In the genomic region with DNA sequence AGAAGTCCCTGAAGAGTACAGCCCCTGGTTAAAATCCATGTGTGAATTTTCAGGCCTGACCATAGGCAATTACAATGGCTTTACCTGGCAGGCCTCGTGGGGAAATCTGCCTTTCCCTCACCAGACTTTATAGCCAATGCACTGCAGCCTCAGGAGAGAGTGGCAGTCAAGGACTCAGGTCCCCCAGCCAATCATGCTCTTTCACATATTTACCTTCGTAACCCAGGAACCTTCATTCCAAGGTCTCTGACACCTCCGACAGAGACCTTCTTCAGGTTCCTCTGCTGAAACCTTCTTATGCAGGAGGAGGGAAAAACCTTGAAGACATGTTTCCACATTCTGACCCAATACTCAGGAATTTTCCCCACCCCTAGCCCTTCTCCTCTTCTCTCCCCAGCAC, we compare ENCODE assay signal across 32 cellular contexts.
"Had no signal": no experiment of that assay in that cellular context is flagged by ENCODE, and none has a peak within 500 bp of the region (broad histone marks: within the 10 kb centered on the region; RNA-seq: fewer than 3 reads in every experiment).

No MANE protein-coding gene starts in this region.

- H3K9me3 Mint-ChIP-seq: activated CD4-positive, alpha-beta memory T cell treated with anti-CD3 and anti-CD28 coated beads, Interleukin-2, amount 10 ng/mL, durations not matched to agents 7 days and 5 days; activated naive CD4-positive, alpha-beta T cell treated with anti-CD3 and anti-CD28 coated beads, Interleukin-2, amount 10 ng/mL, durations not matched to agents 7 days and 5 days; T-helper 1 cell treated with Interleukin-12 subunit alpha and Interleukin-12 subunit beta and Interleukin-4 antibody, amounts not matched to agents 30 μg/mL and 1 μg/mL, for 36 hours had no signal

- H3K4me1 Mint-ChIP-seq: brain had no signal

- H3K27ac Mint-ChIP-seq: activated CD4-positive, alpha-beta memory T cell treated with anti-CD3 and anti-CD28 coated beads, Interleukin-2, amount 10 ng/mL, durations not matched to agents 7 days and 5 days; activated CD8-positive, alpha-beta memory T cell treated with anti-CD3 and anti-CD28 coated beads, Interleukin-2, amount 10 ng/mL, durations not matched to agents 7 days and 5 days; activated naive CD4-positive, alpha-beta T cell treated with anti-CD3 and anti-CD28 coated beads, Interleukin-2, amount 10 ng/mL, durations not matched to agents 7 days and 5 days; activated naive CD8-positive, alpha-beta T cell; activated naive CD8-positive, alpha-beta T cell treated with anti-CD3 and anti-CD28 coated beads, Interleukin-2, amount 50 U/mL, for 24 hours; brain; T-helper 1 cell treated with Interleukin-12 subunit alpha and Interleukin-12 subunit beta and Interleukin-4 antibody, amounts not matched to agents 30 μg/mL and 1 μg/mL, for 36 hours; T-helper 2 cell treated with Interferon-gamma antibody and Interleukin-4, amounts not matched to agents 5 μg/mL and 100 μg/mL, for 36 hours had no signal

- DNase-seq: activated CD4-positive, alpha-beta memory T cell treated with anti-CD3 and anti-CD28 coated beads, Interleukin-2, amount 10 ng/mL, durations not matched to agents 7 days and 5 days; activated CD4-positive, alpha-beta T cell treated with anti-CD3 and anti-CD28 coated beads for 4 hours; activated CD8-positive, alpha-beta memory T cell treated with anti-CD3 and anti-CD28 coated beads for 24 hours; activated CD8-positive, alpha-beta memory T cell treated with anti-CD3 and anti-CD28 coated beads, Interleukin-2, amount 10 ng/mL, durations not matched to agents 7 days and 5 days; activated CD8-positive, alpha-beta memory T cell treated with anti-CD3 and anti-CD28 coated beads, Interleukin-2, amount 50 U/mL, for 48 hours; activated effector memory CD4-positive, alpha-beta T cell treated with Interleukin-2 at 50 U/mL for 16 hours; activated naive CD4-positive, alpha-beta T cell treated with anti-CD3 and anti-CD28 coated beads, Interleukin-2, amount 10 ng/mL, durations not matched to agents 7 days and 5 days; activated naive CD8-positive, alpha-beta T cell treated with anti-CD3 and anti-CD28 coated beads, Interleukin-2, amount 50 U/mL, for 24 hours; activated T-cell treated with anti-CD3 and anti-CD28 coated beads, Interleukin-2, amount 50 U/mL, for 48 hours; anterior cingulate cortex; central memory CD4-positive, alpha-beta T cell; NCI-H1092 treated with DMSO at 0.1 percent for 48 hours; NCI-H1417; NCI-H146; NCI-H187; NCI-H2029 treated with DMSO at 0.1 percent for 48 hours; NCI-H2107; NCI-H2171; NCI-H510A; NCI-H748 treated with DMSO at 0.1 percent for 48 hours; NK-92 treated with Interleukin-12 subunit alpha and Interleukin-12 subunit beta, amount 100 ng/mL, for 24 hours; PC-3; Peyer's patch; RPMI8226; SHP77 treated with DMSO at 0.1 percent for 48 hours; SK-N-SH had no signal

- H3K9me2 ChIP-seq: SK-N-SH had no signal

- H3K4me1 ChIP-seq: Peyer's patch, SJSA1 had no signal

- H3K36me3 Mint-ChIP-seq: activated naive CD4-positive, alpha-beta T cell treated with anti-CD3 and anti-CD28 coated beads, Interleukin-2, amount 10 ng/mL, durations not matched to agents 7 days and 5 days; activated naive CD8-positive, alpha-beta T cell; brain had no signal

- H3K27me3 ChIP-seq: Peyer's patch had no signal

- H3K9ac ChIP-seq: KMS-11, SK-N-SH had no signal

- H3K27ac ChIP-seq: KMS-11, SJSA1 had no signal

- H3K4me2 ChIP-seq: SK-N-SH had no signal

- H3K36me3 ChIP-seq: Peyer's patch, SJSA1 had no signal

- H3K9me3 ChIP-seq: Peyer's patch, SJSA1, SK-N-SH had no signal

- ATAC-seq: activated CD8-positive, alpha-beta memory T cell treated with anti-CD3 and anti-CD28 coated beads, Interleukin-2, amount 10 ng/mL, durations not matched to agents 7 days and 5 days; PC-3 had no signal

- H3K4me3 Mint-ChIP-seq: activated CD4-positive, alpha-beta memory T cell treated with anti-CD3 and anti-CD28 coated beads, Interleukin-2, amount 10 ng/mL, durations not matched to agents 7 days and 5 days; activated CD8-positive, alpha-beta memory T cell treated with anti-CD3 and anti-CD28 coated beads, Interleukin-2, amount 10 ng/mL, durations not matched to agents 7 days and 5 days; activated naive CD4-positive, alpha-beta T cell treated with anti-CD3 and anti-CD28 coated beads, Interleukin-2, amount 10 ng/mL, durations not matched to agents 7 days and 5 days; activated naive CD8-positive, alpha-beta T cell; activated naive CD8-positive, alpha-beta T cell treated with anti-CD3 and anti-CD28 coated beads, Interleukin-2, amount 50 U/mL, for 24 hours; brain; T-helper 1 cell treated with Interleukin-12 subunit alpha and Interleukin-12 subunit beta and Interleukin-4 antibody, amounts not matched to agents 30 μg/mL and 1 μg/mL, for 36 hours; T-helper 2 cell treated with Interferon-gamma antibody and Interleukin-4, amounts not matched to agents 5 μg/mL and 100 μg/mL, for 36 hours had no signal

- H3K4me3 ChIP-seq: Peyer's patch, SJSA1 had no signal

- H3K27me3 Mint-ChIP-seq: activated naive CD4-positive, alpha-beta T cell treated with anti-CD3 and anti-CD28 coated beads, Interleukin-2, amount 10 ng/mL, durations not matched to agents 7 days and 5 days; activated naive CD8-positive, alpha-beta T cell had no signal
